In the genomic region with DNA sequence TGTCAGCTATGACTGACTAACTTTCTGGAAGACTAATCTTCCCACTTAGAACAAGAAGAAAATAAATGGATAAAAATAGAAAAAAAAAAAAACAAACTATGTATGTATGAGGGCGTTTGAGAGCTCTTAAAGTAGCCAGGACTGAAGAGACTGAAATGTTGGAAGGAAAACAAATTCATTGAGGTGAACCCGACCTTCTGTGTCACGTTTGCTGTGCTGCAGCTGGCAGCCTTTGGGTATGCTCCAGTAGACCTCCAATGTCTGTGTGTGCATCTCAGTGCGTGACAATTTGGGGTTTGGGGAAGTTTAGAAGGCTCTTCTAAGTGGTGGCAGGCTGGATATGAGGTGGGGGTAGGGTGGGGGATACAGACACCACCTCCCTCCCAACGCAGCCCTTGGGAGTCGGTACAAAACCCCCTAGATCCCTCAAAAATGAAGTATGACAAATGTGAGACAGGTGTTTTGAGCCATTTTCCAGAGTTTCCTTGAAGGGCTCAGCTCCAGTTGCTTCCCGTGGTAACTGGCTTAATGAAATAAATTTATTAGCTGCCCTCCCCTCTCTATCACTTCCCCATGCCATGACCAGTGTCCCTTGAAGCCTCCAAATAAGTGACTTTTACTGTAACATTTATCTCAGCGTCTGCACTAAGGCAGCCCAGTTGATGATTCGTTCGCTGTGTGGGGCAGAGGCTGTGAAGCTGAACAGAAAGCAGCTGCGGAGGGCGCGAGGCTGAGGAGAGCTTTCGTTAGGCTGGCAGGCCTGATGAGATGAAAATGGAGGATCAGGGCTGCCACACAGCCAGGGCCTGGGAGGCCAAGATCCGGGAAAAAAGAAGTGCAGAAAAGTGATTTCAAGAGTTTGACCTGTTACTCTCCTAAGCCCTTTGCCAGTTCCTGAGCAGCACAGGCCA, we compare ENCODE assay signal across 22 cellular contexts. TPM values are rescaled to one million over a fixed set of nuclear protein-coding genes. Genes with fewer than 3 reads are reported as not detected.
A peak's percentile ranks its signal among the peaks of the same experiment; 100 is the strongest.
DNase-seq lines count a peak whose midpoint lies in the region; ATAC-seq and TF ChIP-seq lines count a peak whose summit lies in the region.
"Had no signal": no experiment of that assay in that cellular context is flagged by ENCODE, and none has a peak within 500 bp of the region (broad histone marks: within the 10 kb centered on the region; RNA-seq: fewer than 3 reads in every experiment).

No MANE protein-coding gene starts in this region.

- intact Hi-C loops in left cardiac atrium (cut with DNase I): loop anchor here in 1 of 2 donors (5.0 kb wide), 1 partner anchor 55 kb away; no protein-coding TSS in a partner anchor

- H3K36me3 ChIP-seq in osteoblast (ENCODE audit: insufficient read depth, low read length): no peaks in the 10 kb centered on the region
- H3K36me3 ChIP-seq: BLaER1 had no signal

- DNase-seq in DMS79 treated with DMSO at 0.1 percent for 48 hours (lab: John Stamatoyannopoulos, UW): peak; percentile 62
- DNase-seq in NCI-H1092 (lab: John Stamatoyannopoulos, UW): peak; percentile 15
- DNase-seq in left cardiac atrium: no peak
- DNase-seq in nephron progenitor cell: no peak
- no peak for DNase-seq in osteoblast (ENCODE audit: insufficient read length, low spot score, missing footprints)
- no peak for DNase-seq in activated effector memory CD4-positive, alpha-beta T cell treated with Interleukin-2 at 50 U/mL for 16 hours
- no peak for DNase-seq in NCI-H2107 treated with DMSO at 0.1 percent for 48 hours (lab: John Stamatoyannopoulos, UW; ENCODE audit: unreplicated experiment)
- DNase-seq: Calu3; CD8-positive, alpha-beta T cell; DMS53; GM23248; MM.1S; NCI-H1105; NCI-H2107; NCI-H345; NCI-H524 treated with DMSO at 0.1 percent for 48 hours had no signal

- no peak overlapping the region for H3K4me2 ChIP-seq in osteoblast (ENCODE audit: insufficient read depth, low read length)
- H3K4me2 ChIP-seq: BLaER1 had no signal

- H3K4me1 Mint-ChIP-seq in nephron progenitor cell: no peaks in the 10 kb centered on the region

- H3K4me1 ChIP-seq in osteoblast (ENCODE audit: insufficient read depth, low read length): no peaks in the 10 kb centered on the region
- H3K4me1 ChIP-seq: BLaER1 had no signal

- H3K9me3 Mint-ChIP-seq in nephron progenitor cell: peaks cover 36% of the 10 kb centered on the region

- H3K4me3 ChIP-seq in osteoblast (ENCODE audit: insufficient read depth, low read length): no peak overlapping the region
- H3K4me3 ChIP-seq: BLaER1, GM23248, SK-N-MC had no signal

- H3K36me3 Mint-ChIP-seq in nephron progenitor cell (ENCODE audit: low read depth): no peaks in the 10 kb centered on the region
- H3K36me3 Mint-ChIP-seq: CD8-positive, alpha-beta T cell had no signal

- H3K27ac Mint-ChIP-seq in nephron progenitor cell: peak overlapping the region; percentile 79
- H3K27ac Mint-ChIP-seq: CD8-positive, alpha-beta T cell had no signal

- H3K79me2 ChIP-seq in osteoblast (ENCODE audit: insufficient read depth, low read length): no peaks in the 10 kb centered on the region

- no peak overlapping the region for H2AFZ ChIP-seq in osteoblast (ENCODE audit: low read length)
- H2AFZ ChIP-seq: GM23248 had no signal

- no peaks in the 10 kb centered on the region for H3K27me3 Mint-ChIP-seq in nephron progenitor cell (ENCODE audit: low read depth, poor library complexity)

- H3K9me3 ChIP-seq in osteoblast (ENCODE audit: low read depth, low read length): no peaks in the 10 kb centered on the region

- H3K4me3 Mint-ChIP-seq in nephron progenitor cell: no peak overlapping the region
- H3K4me3 Mint-ChIP-seq: CD8-positive, alpha-beta T cell had no signal

- no peaks in the 10 kb centered on the region for H4K20me1 ChIP-seq in osteoblast (ENCODE audit: insufficient read depth, low read length)
- H4K20me1 ChIP-seq: BLaER1 had no signal

- H3K27me3 ChIP-seq in osteoblast (ENCODE audit: insufficient read depth, low read length): no peaks in the 10 kb centered on the region
- H3K27me3 ChIP-seq: BLaER1 had no signal

- peak; percentile 52 to 63 for ATAC-seq in left cardiac atrium
- no peak for ATAC-seq in GM21576 (IDR thresholded peaks at IDR 0.05; ENCODE audit: unreplicated experiment)
- ATAC-seq: CD8-positive, alpha-beta T cell; Panc1 had no signal

- no peak overlapping the region for H3K27ac ChIP-seq in osteoblast (ENCODE audit: low read depth, low read length)
- H3K27ac ChIP-seq: BLaER1, GM23248, SK-N-MC had no signal

- TF ChIP-seq CTCF in nephron progenitor cell (IDR thresholded peaks at IDR 0.05) (no peak), osteoblast (IDR thresholded peaks at IDR 0.05; ENCODE audit: extremely low read depth, low read depth, low read length) (no peak)

RNA-seq across cellular contexts. Expression of a gene that starts 34.9 kb away (rescaled TPM):
- 10 to 100 TPM; 26.1 to 56.8 TPM for total RNA-seq in left cardiac atrium
- total RNA-seq in osteoblast: under 0.01 and 1.5 TPM in 2 replicates
- total RNA-seq: A673, Calu3, GM23248, LHCN-M2 had no signal

RNA-seq across cellular contexts. Expression of a gene that starts 59.1 kb away (rescaled TPM):
- total RNA-seq in left cardiac atrium: 1 to 10 TPM in 1 of 2 donors, under 1 TPM in 1; 0.68 to 1.6 TPM
- total RNA-seq in osteoblast: not detected in 2 replicates
- total RNA-seq: A673; Calu3; CD8-positive, alpha-beta T cell; LHCN-M2 had no signal

Comparison
In these comparisons a context has a peak if more than half of its experiments do, and no peak if none do; other contexts are left out.
1. DNase-seq: peak in DMS79 treated with DMSO at 0.1 percent for 48 hours (single experiment) and NCI-H1092 (single experiment); none in left cardiac atrium (single experiment), nephron progenitor cell (single experiment), osteoblast (single experiment), activated effector memory CD4-positive, alpha-beta T cell treated with Interleukin-2 at 50 U/mL for 16 hours (single experiment) and NCI-H2107 treated with DMSO at 0.1 percent for 48 hours (single experiment).
2. RNA of a gene that starts 34.9 kb away (total RNA-seq): 26.1 to 56.8 TPM in left cardiac atrium; under 0.01 to 1.5 TPM in osteoblast; every median in the first group is over 10 times any median in the second.